ENCODE assay signal across 1 cellular context in genomic region chr15:98853161-98853560, GRCh38.
A peak's percentile ranks its signal among the peaks of the same experiment; 100 is the strongest.
TF ChIP-seq lines count a peak whose summit lies in the region.

No MANE protein-coding gene starts in this region.

TF ChIP-seq in IMR-90, 13 proteins besides CTCF, POLR2A, EP300 and RAD21 (continued from another document):
- TF ChIP-seq USF2 (IDR thresholded peaks at IDR 0.05; ENCODE audit: low read depth, low read length), result 0 out of 2 replicates have a peak, but pooled peaks have one; percentile 2
- no peak for TF ChIP-seq BHLHE40 (IDR thresholded peaks at IDR 0.05; ENCODE audit: low read depth, low read length)
- 0 out of 2 replicates have a peak, but pooled peaks have one; percentile 5 for TF ChIP-seq MAFK (IDR thresholded peaks at IDR 0.05; ENCODE audit: low read depth, low read length)
- TF ChIP-seq MXI1 (IDR thresholded peaks at IDR 0.05; ENCODE audit: borderline replicate concordance, low read depth, low read length), result peak; percentile 63; the same call in 1 of the 2 replicates
- TF ChIP-seq RCOR1 (IDR thresholded peaks at IDR 0.05; ENCODE audit: insufficient replicate concordance, low read length), result no peak
- TF ChIP-seq CHD1 (IDR thresholded peaks at IDR 0.05; ENCODE audit: low read depth, low read length), result no peak
- TF ChIP-seq MAZ (IDR thresholded peaks at IDR 0.05; ENCODE audit: borderline replicate concordance, low read depth, low read length), result peak; percentile 81
